ENCODE assay signal across 9 cellular contexts in genomic region chr4:7194251-7195137, GRCh38. TPM values are rescaled to one million over a fixed set of nuclear protein-coding genes. Genes with fewer than 3 reads are reported as not detected.
DNase-seq lines count a peak whose midpoint lies in the region; ATAC-seq and TF ChIP-seq lines count a peak whose summit lies in the region.
"Had no signal": no experiment of that assay in that cellular context is flagged by ENCODE, and none has a peak within 500 bp of the region (broad histone marks: within the 10 kb centered on the region; RNA-seq: fewer than 3 reads in every experiment).

No MANE protein-coding gene starts in this region.

- H4K91ac ChIP-seq in H9 (ENCODE audit: insufficient read length, low read depth, low read length) = no peak overlapping the region

- H2BK15ac ChIP-seq in H9 (ENCODE audit: low read depth, low read length) = no peak overlapping the region

- H2BK120ac ChIP-seq in H9 (ENCODE audit: low read depth, low read length, poor library complexity, severe bottlenecking) = no peak overlapping the region

- no peak overlapping the region for H2BK5ac ChIP-seq in H9 (ENCODE audit: insufficient read length, low read length)

- ATAC-seq in GM19463 (IDR thresholded peaks at IDR 0.05; ENCODE audit: unreplicated experiment) = no peak
- ATAC-seq: body of pancreas had no signal

- no peak overlapping the region for H2AFZ ChIP-seq in H9 (ENCODE audit: low read length)

- no peaks in the 10 kb centered on the region for H3K4me1 ChIP-seq in H9 (ENCODE audit: insufficient read depth, low read length)

- no peak overlapping the region for H3K14ac ChIP-seq in H9 (ENCODE audit: insufficient read depth, low read length)

- TF ChIP-seq CTCF in H9 (conservative IDR thresholded peaks at IDR 0.05) = peak; percentile 55; the same call in 2 of the 3 replicates

- no peak overlapping the region for H3K27ac ChIP-seq in H9 (ENCODE audit: insufficient read length, low read depth, low read length)
- H3K27ac ChIP-seq: body of pancreas had no signal

- H3K4me3 Mint-ChIP-seq in H9 = peak overlapping the region in 1 of 2 experiments; percentile 85; a peak in 3 of 5 replicates

- no peak overlapping the region for H2AK5ac ChIP-seq in H9 (ENCODE audit: insufficient read length, low read length)

- H3K27ac Mint-ChIP-seq in H9 = no peak overlapping the region

- peaks cover 72% of the 10 kb centered on the region for H3K27me3 Mint-ChIP-seq in H9 (ENCODE audit: low read depth)

- peaks cover 9% of the 10 kb centered on the region for H3K23me2 ChIP-seq in H9 (ENCODE audit: insufficient read length, low read depth, low read length, poor library complexity, severe bottlenecking)

- H3K4ac ChIP-seq in H9 (ENCODE audit: low read depth, low read length) = no peak overlapping the region

- H3K23ac ChIP-seq in H9 (ENCODE audit: insufficient read length, low read depth, low read length) = no peak overlapping the region

- H3K36me3 Mint-ChIP-seq in H9 (ENCODE audit: insufficient read depth in 1 of 3, low read depth in 3 of 3) = no peaks in the 10 kb centered on the region; a peak in 1 of 7 replicates

- H3K4me2 ChIP-seq in H9 (ENCODE audit: insufficient read depth, insufficient read length, low read length) = no peak overlapping the region

- no CpG with 5 or more reads among the region's 6 CpGs for WGBS in H9 (ENCODE audit: extremely low coverage, insufficient read length, low lambda C conversion rate)

- peaks cover 18% of the 10 kb centered on the region for H3K27me3 ChIP-seq in H9 (ENCODE audit: insufficient read depth, low read length)

- peaks cover 22 to 42% of the 10 kb centered on the region in 2 experiments for H3K4me1 Mint-ChIP-seq in H9

- no peaks in the 10 kb centered on the region for H4K20me1 ChIP-seq in H9 (ENCODE audit: control insufficient read depth, insufficient read depth, insufficient read length)

- DNase-seq in AG08396 (ENCODE audit: low spot score) (peak; percentile 62), H9 (peak; percentile 37), hippocampal formation (lab: John Stamatoyannopoulos, UW) (peak; percentile 36 to 58), hepatic stellate cell (ENCODE audit: low spot score) (no peak), NCI-H1436 (lab: John Stamatoyannopoulos, UW) (no peak)
- DNase-seq in activated CD4-positive, alpha-beta T cell treated with anti-CD3 and anti-CD28 coated beads, Interleukin-2, amount 50 U/mL, for 48 hours = peak; percentile 41 to 54
- DNase-seq in stimulated activated CD8-positive, alpha-beta memory T cell treated with anti-CD3 and anti-CD28 coated beads, Interleukin-4, amount 100 ng/mL, for 24 hours (ENCODE audit: low read depth) = peak; percentile 22

- H3T11ph ChIP-seq in H9 (ENCODE audit: low read length) = no peak overlapping the region

- H3K79me2 ChIP-seq in H9 (ENCODE audit: insufficient read depth, low read length) = no peaks in the 10 kb centered on the region

- H4K8ac ChIP-seq in H9 (replicated peaks; ENCODE audit: insufficient read length, low read depth, low read length) = no peak overlapping the region

- no peak overlapping the region for H4K5ac ChIP-seq in H9 (ENCODE audit: insufficient read length, low read depth, low read length)

- no peak overlapping the region for H3K18ac ChIP-seq in H9 (ENCODE audit: insufficient read length, low read depth, low read length)

- no peaks in the 10 kb centered on the region for H3K9me3 ChIP-seq in H9 (ENCODE audit: control insufficient read depth, low read depth, low read length)
- H3K9me3 ChIP-seq: body of pancreas had no signal

- H2BK20ac ChIP-seq in H9 (ENCODE audit: low read depth, low read length, poor library complexity, severe bottlenecking) = no peak overlapping the region

- no peak overlapping the region for H3K9ac ChIP-seq in H9 (ENCODE audit: extremely low read depth, insufficient read length, low read length)

- no peak overlapping the region for H3K56ac ChIP-seq in H9 (ENCODE audit: insufficient read length, low read depth, low read length)

- H3K9me3 Mint-ChIP-seq in H9 = no peaks in the 10 kb centered on the region; a peak in 1 of 5 replicates

- H2BK12ac ChIP-seq in H9 (ENCODE audit: insufficient read length, low read depth, low read length) = no peak overlapping the region

- H3K79me1 ChIP-seq in H9 (ENCODE audit: insufficient read depth, low read depth, low read length, poor library complexity, severe bottlenecking) = no peaks in the 10 kb centered on the region

RNA-seq across cellular contexts. Expression of gene SORCS2, which starts 2.2 kb away (rescaled TPM):
- total RNA-seq in H9 (2021) = 0.57 and 0.72 TPM in 2 replicates

Comparison
In these comparisons a context has a peak if more than half of its experiments do, and no peak if none do; other contexts are left out.
1. DNase-seq: peak in AG08396 (single experiment), H9 (single experiment), activated CD4-positive, alpha-beta T cell treated with anti-CD3 and anti-CD28 coated beads, Interleukin-2, amount 50 U/mL, for 48 hours (2 of 2), hippocampal formation (2 of 2) and stimulated activated CD8-positive, alpha-beta memory T cell treated with anti-CD3 and anti-CD28 coated beads, Interleukin-4, amount 100 ng/mL, for 24 hours (single experiment); none in hepatic stellate cell (single experiment) and NCI-H1436 (single experiment).